Comparison of ENCODE assay signal across 1 cellular context in genomic region chr11:3069425-3069824, GRCh38.
TF ChIP-seq lines count a peak whose summit lies in the region.

No MANE protein-coding gene starts in this region.

TF ChIP-seq in K562, 482 proteins besides CTCF, POLR2A, EP300 and RAD21 (continued from another document):
- TF ChIP-seq THAP7 (CRISPR knock-in tag; IDR thresholded peaks at IDR 0.05): no peak
- no peak for TF ChIP-seq NCOA1 (IDR thresholded peaks at IDR 0.05; ENCODE audit: low read depth)
- no peak for TF ChIP-seq ZNF165 (CRISPR knock-in tag; IDR thresholded peaks at IDR 0.05; ENCODE audit: borderline replicate concordance)
- TF ChIP-seq ZFP1 (CRISPR knock-in tag; IDR thresholded peaks at IDR 0.05): no peak
- TF ChIP-seq ARID1B (IDR thresholded peaks at IDR 0.05): 0 out of 2 replicates have a peak, but pooled peaks have one; percentile 8
- TF ChIP-seq ZNF239 (CRISPR knock-in tag; IDR thresholded peaks at IDR 0.05): no peak
- no peak for TF ChIP-seq ID3 (CRISPR knock-in tag; IDR thresholded peaks at IDR 0.05)
- TF ChIP-seq ID3 (tag; IDR thresholded peaks at IDR 0.05): no peak
- TF ChIP-seq TBP (optimal IDR thresholded peaks at IDR 0.05; ENCODE audit: low read depth, low read length): peak; percentile 40
- TF ChIP-seq MAFF (IDR thresholded peaks at IDR 0.05; ENCODE audit: low read length): no peak
- peak; percentile 64 for TF ChIP-seq RBM25 (IDR thresholded peaks at IDR 0.05; ENCODE audit: low read depth, low read length, severe bottlenecking)
- TF ChIP-seq SRSF7 (optimal IDR thresholded peaks at IDR 0.05; ENCODE audit: low read depth, low read length): no peak
- no peak for TF ChIP-seq TCFL5 (CRISPR knock-in tag; conservative IDR thresholded peaks at IDR 0.05)
- TF ChIP-seq CHD2 (IDR thresholded peaks at IDR 0.05; ENCODE audit: low read depth, low read length): peak; percentile 94
- no peak for TF ChIP-seq RBM34 (IDR thresholded peaks at IDR 0.05; ENCODE audit: borderline replicate concordance, insufficient read depth, low read length)
- TF ChIP-seq ZNF512 (tag; IDR thresholded peaks at IDR 0.05): no peak
- no peak for TF ChIP-seq HDAC2 (IDR thresholded peaks at IDR 0.05)
- TF ChIP-seq GATAD2B (IDR thresholded peaks at IDR 0.05; ENCODE audit: borderline replicate concordance): no peak
- TF ChIP-seq MGA (IDR thresholded peaks at IDR 0.05): 0 out of 2 replicates have a peak, but pooled peaks have one; percentile 8
- TF ChIP-seq TOE1 (IDR thresholded peaks at IDR 0.05; ENCODE audit: borderline replicate concordance): 0 out of 2 replicates have a peak, but pooled peaks have one; percentile 26
- no peak for TF ChIP-seq TOE1 (CRISPR knock-in tag; IDR thresholded peaks at IDR 0.05; ENCODE audit: borderline replicate concordance, low read depth)
TF ChIP-seq in K562: peak in this region for 9.
